ENCODE assay signal across 8 cellular contexts in the genomic region with DNA sequence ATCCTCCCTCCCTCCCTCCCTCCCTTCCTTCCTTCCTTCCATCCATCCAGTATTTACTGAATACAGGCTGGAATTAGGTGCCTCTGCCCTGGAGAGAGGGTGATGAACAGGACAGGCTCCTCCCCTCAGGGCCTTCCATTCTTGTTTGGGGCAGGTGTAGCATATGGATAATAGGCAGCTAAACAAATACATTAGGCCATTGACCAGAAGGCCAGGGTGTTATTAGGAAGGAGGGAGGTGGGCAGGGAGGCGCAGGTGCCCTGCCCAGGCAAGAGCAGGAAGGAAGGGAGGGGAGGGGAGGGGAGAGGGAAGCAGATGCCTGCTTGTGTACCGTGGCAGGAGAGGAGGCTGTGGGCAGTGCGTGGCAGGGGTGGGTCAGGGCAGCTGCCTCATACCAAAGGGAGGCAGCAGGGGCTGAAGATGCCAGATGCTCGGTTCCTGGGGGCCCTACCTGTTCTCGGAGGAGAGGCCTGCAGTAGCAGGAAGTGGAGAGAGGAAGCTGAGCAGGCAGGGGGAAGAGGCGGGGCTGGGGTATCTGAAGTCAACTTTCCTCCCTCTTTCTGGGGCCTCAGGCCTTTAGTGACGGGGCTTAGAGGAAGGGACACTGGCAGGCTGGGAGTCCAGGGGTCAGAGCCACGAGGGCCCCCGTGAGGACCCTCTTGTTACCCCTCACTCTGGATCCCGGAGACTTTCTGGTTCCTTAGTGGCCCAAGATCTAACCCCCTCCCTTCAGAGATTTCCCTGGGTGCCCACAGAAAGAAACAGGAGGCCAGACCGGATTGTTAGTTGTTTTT. TPM values are rescaled to one million over a fixed set of nuclear protein-coding genes. Genes with fewer than 3 reads are reported as not detected.
DNase-seq lines count a peak whose midpoint lies in the region.

RINL (minus strand) TSS at position 495 of the 794 bp plus-strand sequence. CDS start 1,533 bp downstream, outside the sequence.

- peak; percentile 47 for DNase-seq in DMS79 treated with DMSO at 0.1 percent for 48 hours (lab: John Stamatoyannopoulos, UW)
- peak; percentile 97 for DNase-seq in HT-29 (ENCODE audit: low spot score)
- peak; percentile 80 for DNase-seq in RPMI8226
- peak; percentile 44 to 47 for DNase-seq in activated T-helper 1 cell treated with anti-CD3 and anti-CD28 coated beads, Interleukin-2, amount 50 U/mL, for 16 hours (ENCODE audit: low read depth in 1 of 2, low spot score in 1 of 2)
- DNase-seq in islet precursor cell = peak; percentile 56
- DNase-seq in stimulated activated CD4-positive, alpha-beta T cell treated with anti-CD3 and anti-CD28 coated beads, TNF-alpha, amount 100 ng/mL, for 24 hours (ENCODE audit: low read depth in 3 of 3) = peak; percentile 41 to 65 (median 54)
- no peak for DNase-seq in NCI-H187 treated with DMSO at 0.1 percent for 48 hours (lab: John Stamatoyannopoulos, UW)
- no peak for DNase-seq in superior temporal gyrus (ENCODE audit: extremely low spot score)

RNA-seq across cellular contexts. Expression of gene RINL, which starts in this region (rescaled TPM):
- 8.6 and 13.1 TPM in 2 replicates for total RNA-seq in HT-29 (2014; rRNA removed; shearing (Covaris generic))

Comparison
In these comparisons a context has a peak if more than half of its experiments do, and no peak if none do; other contexts are left out.
1. DNase-seq: peak in DMS79 treated with DMSO at 0.1 percent for 48 hours (single experiment), HT-29 (single experiment), RPMI8226 (single experiment), activated T-helper 1 cell treated with anti-CD3 and anti-CD28 coated beads, Interleukin-2, amount 50 U/mL, for 16 hours (2 of 2), islet precursor cell (single experiment) and stimulated activated CD4-positive, alpha-beta T cell treated with anti-CD3 and anti-CD28 coated beads, TNF-alpha, amount 100 ng/mL, for 24 hours (3 of 3); none in NCI-H187 treated with DMSO at 0.1 percent for 48 hours (single experiment) and superior temporal gyrus (single experiment).